In genomic region chr20:22339091-22339881, GRCh38 we compare ENCODE assay signal across 8 cellular contexts.
DNase-seq lines count a peak whose midpoint lies in the region; ATAC-seq and TF ChIP-seq lines count a peak whose summit lies in the region.

No MANE protein-coding gene starts in this region.

- ATAC-seq in activated T-cell treated with anti-CD3 and anti-CD28 coated beads, Interleukin-2, amount 50 U/mL, for 72 hours (replicated peaks in 1 of 2), result peak; percentile 36 to 55

- no peak overlapping the region for H3K27ac Mint-ChIP-seq in activated T-cell treated with anti-CD3 and anti-CD28 coated beads, Interleukin-2, amount 50 U/mL, for 72 hours

- no peaks in the 10 kb centered on the region for H3K36me3 ChIP-seq in spleen

- no peak overlapping the region for H3K4me3 ChIP-seq in spleen

- no peaks in the 10 kb centered on the region for H3K9me3 ChIP-seq in spleen

- peak; percentile 42 to 76 (median 64) for TF ChIP-seq CTCF in spleen (IDR thresholded peaks at IDR 0.05 in 8 of 11, conservative IDR thresholded peaks at IDR 0.05 in 3 of 11)

- no peaks in the 10 kb centered on the region for H3K4me1 Mint-ChIP-seq in activated T-cell treated with anti-CD3 and anti-CD28 coated beads, Interleukin-2, amount 50 U/mL, for 72 hours (ENCODE audit: low read depth)

- TF ChIP-seq POLR2A in spleen (IDR thresholded peaks at IDR 0.05), result no peak

- peak overlapping the region in 1 of 2 donors; percentile 36 for H3K4me3 Mint-ChIP-seq in activated T-cell treated with anti-CD3 and anti-CD28 coated beads, Interleukin-2, amount 50 U/mL, for 72 hours

- peaks cover 0 to 2% of the 10 kb centered on the region in 2 donors for H3K36me3 Mint-ChIP-seq in activated T-cell treated with anti-CD3 and anti-CD28 coated beads, Interleukin-2, amount 50 U/mL, for 72 hours (ENCODE audit: insufficient read depth in 2 of 2)

- peaks cover 0 to 17% (median 0%) of the 10 kb centered on the region in 7 donors for H3K27me3 ChIP-seq in spleen (replicated peaks in 1 of 7)

- WGBS in spleen, 5 donors, result 28 to 34% (median 30%) methylated on average over 12 of the region's 12 CpGs

- no peak overlapping the region for H3K27ac ChIP-seq in spleen

- DNase-seq in activated T-cell treated with anti-CD3 and anti-CD28 coated beads, Interleukin-2, amount 50 U/mL, for 72 hours, result peak; percentile 37 to 46
- DNase-seq in activated T-cell treated with anti-CD3 and anti-CD28 coated beads, Interleukin-2, amount 50 U/mL, for 1 hour, result no peak
- peak; percentile 49 for DNase-seq in HS-5 (ENCODE audit: low read depth)
- DNase-seq in NCI-H69 (lab: John Stamatoyannopoulos, UW), result peak; percentile 92
- DNase-seq in amniotic epithelial cell (ENCODE audit: low read depth), result peak; percentile 64
- DNase-seq in iPS DF 19.7 (ENCODE audit: low read depth, low spot score), result peak; percentile 30
- no peak for DNase-seq in spleen
- no peak for DNase-seq in activated CD4-positive, CD25-positive, alpha-beta regulatory T cell (lab: John Stamatoyannopoulos, UW)

- H3K9me3 Mint-ChIP-seq in activated T-cell treated with anti-CD3 and anti-CD28 coated beads, Interleukin-2, amount 50 U/mL, for 72 hours, result no peaks in the 10 kb centered on the region

- H3K4me1 ChIP-seq in spleen, result peaks cover 0 to 8% (median 0%) of the 10 kb centered on the region in 6 donors

- H3K27me3 Mint-ChIP-seq in activated T-cell treated with anti-CD3 and anti-CD28 coated beads, Interleukin-2, amount 50 U/mL, for 72 hours (ENCODE audit: low read depth), result peaks cover 20% of the 10 kb centered on the region

- intact Hi-C loops in spleen (cut with DNase I; ENCODE audit: low total_unique reads), result no loop called here

Comparison
In these comparisons a context has a peak if more than half of its experiments do, and no peak if none do; other contexts are left out.
1. DNase-seq: peak in activated T-cell treated with anti-CD3 and anti-CD28 coated beads, Interleukin-2, amount 50 U/mL, for 72 hours (2 of 2), HS-5 (single experiment), NCI-H69 (single experiment), amniotic epithelial cell (single experiment) and iPS DF 19.7 (single experiment); none in activated T-cell treated with anti-CD3 and anti-CD28 coated beads, Interleukin-2, amount 50 U/mL, for 1 hour (single experiment), spleen (single experiment) and activated CD4-positive, CD25-positive, alpha-beta regulatory T cell (0 of 4).